ENCODE assay signal across 8 cellular contexts in genomic region chr13:36819811-36820140, GRCh38. TPM values are rescaled to one million over a fixed set of nuclear protein-coding genes. Genes with fewer than 3 reads are reported as not detected.
DNase-seq lines count a peak whose midpoint lies in the region; ATAC-seq and TF ChIP-seq lines count a peak whose summit lies in the region.

No MANE protein-coding gene starts in this region.

- CTCF ChIA-PET in A673 (lab: Charles Lee): interaction anchor here (1.1 kb wide), 1 partner anchor 247 kb away, joined by 4 read pairs; no protein-coding TSS in a partner anchor
- CTCF ChIA-PET in PC-3 (lab: Charles Lee): no interaction called here

- peaks cover 13% of the 10 kb centered on the region for H3K36me3 ChIP-seq in A673 (ENCODE audit: insufficient read depth, low read length, poor library complexity, severe bottlenecking)
- no peaks in the 10 kb centered on the region for H3K36me3 ChIP-seq in PC-3 (ENCODE audit: low read depth, low read length)

- intact Hi-C loops in A673 (cut with micrococcal nuclease; ENCODE audit: unreplicated experiment): loop anchor here (2.0 to 10.0 kb wide), 3 partner anchors 145 to 339 kb away; partner anchors contain the start of gene SERTM1
- intact Hi-C loops in PC-3 (cut with micrococcal nuclease): loop anchor here (10.0 kb wide), 1 partner anchor 385 kb away; the partner anchor contains the start of gene CCNA1
- intact Hi-C loops in lower leg skin (cut with DNase I; ENCODE audit: low total_unique reads): no loop called here

- no peaks in the 10 kb centered on the region for H4K20me1 ChIP-seq in PC-3 (ENCODE audit: low read length)

- POLR2A ChIA-PET in A673 (lab: Charles Lee; ENCODE audit: low non-redundant PET): interaction anchor here (0.6 kb wide), 1 partner anchor 1479 kb away, joined by 4 read pairs; no protein-coding TSS in a partner anchor
- POLR2A ChIA-PET in PC-3 (lab: Charles Lee; ENCODE audit: unreplicated experiment): no interaction called here

- H3K4me3 Mint-ChIP-seq in brain: peak overlapping the region; percentile 89 to 94 (median 92)

- H3K27ac Mint-ChIP-seq in brain: peak overlapping the region; percentile 30 to 92 (median 79)

- no peak for TF ChIP-seq POLR2A in lower leg skin (IDR thresholded peaks at IDR 0.05)

- H3K4me2 ChIP-seq in PC-3 (ENCODE audit: low read length): peak overlapping the region; percentile 92

- peak overlapping the region; percentile 89 for H3K27ac ChIP-seq in A673 (ENCODE audit: low read depth, low read length, poor library complexity, severe bottlenecking)
- H3K27ac ChIP-seq in PC-3 (ENCODE audit: low read length): no peak overlapping the region

- peak overlapping the region; percentile 77 for H3K9ac ChIP-seq in PC-3 (ENCODE audit: low read length)

- H3K36me3 Mint-ChIP-seq in brain: peaks cover under 1% of the 10 kb centered on the region

- ATAC-seq in GM18498 (IDR thresholded peaks at IDR 0.05; ENCODE audit: unreplicated experiment): peak; percentile 14
- ATAC-seq in HG03039 (IDR thresholded peaks at IDR 0.05; ENCODE audit: unreplicated experiment): peak; percentile 8
- peak; percentile 32 for ATAC-seq in PC-3

- no peak for TF ChIP-seq CTCF in A673 (conservative IDR thresholded peaks at IDR 0.05; ENCODE audit: low read depth, low read length)
- TF ChIP-seq CTCF in PC-3 (conservative IDR thresholded peaks at IDR 0.05; ENCODE audit: low read depth, low read length): no peak
- no peak for TF ChIP-seq CTCF in brain (conservative IDR thresholded peaks at IDR 0.05)
- TF ChIP-seq CTCF in lower leg skin (IDR thresholded peaks at IDR 0.05): no peak

- H3K9me3 ChIP-seq in A673 (ENCODE audit: low read depth, low read length, poor library complexity, severe bottlenecking): no peaks in the 10 kb centered on the region
- H3K9me3 ChIP-seq in PC-3 (ENCODE audit: low read length): no peaks in the 10 kb centered on the region

- H3K4me1 Mint-ChIP-seq in brain: peaks cover 64% of the 10 kb centered on the region

- peaks cover 33% of the 10 kb centered on the region for H3K4me1 ChIP-seq in A673 (ENCODE audit: insufficient read depth, low read length, poor library complexity, severe bottlenecking)
- H3K4me1 ChIP-seq in PC-3 (ENCODE audit: insufficient read depth, low read length): peaks cover 21% of the 10 kb centered on the region

- DNase-seq in A673 (ENCODE audit: low spot score): peak; percentile 61
- DNase-seq in PC-3: peak; percentile 21
- no peak for DNase-seq in lower leg skin (ENCODE audit: low spot score in 2 of 2)
- DNase-seq in stimulated activated CD8-positive, alpha-beta memory T cell treated with anti-CD3 and anti-CD28 coated beads, Interleukin-15, amount 100 ng/mL, for 48 hours (ENCODE audit: low read depth in 2 of 2): peak; percentile 7 to 19
- no peak for DNase-seq in amniotic stem cell (lab: John Stamatoyannopoulos, UW)

- H3K79me2 ChIP-seq in PC-3 (ENCODE audit: low read length): peaks cover 45% of the 10 kb centered on the region

- peaks cover 11% of the 10 kb centered on the region for H3K27me3 Mint-ChIP-seq in brain

- no peaks in the 10 kb centered on the region for H3K9me3 Mint-ChIP-seq in brain

- H2AFZ ChIP-seq in PC-3 (ENCODE audit: low read length): peak overlapping the region; percentile 99

- no peaks in the 10 kb centered on the region for H3F3A ChIP-seq in PC-3 (ENCODE audit: low read length, unreplicated experiment)

- H3K9me2 ChIP-seq in PC-3 (replicated peaks; ENCODE audit: low read length): no peaks in the 10 kb centered on the region

- WGBS in lower leg skin, 2 donors: 1% methylated on average over 14 of the region's 14 CpGs

- H3K27me3 ChIP-seq in A673 (replicated peaks; ENCODE audit: insufficient read depth, low read depth, low read length, poor library complexity): no peaks in the 10 kb centered on the region
- H3K27me3 ChIP-seq in PC-3 (ENCODE audit: low read length): no peaks in the 10 kb centered on the region

- H3K4me3 ChIP-seq in A673 (ENCODE audit: low read depth, low read length, poor library complexity, severe bottlenecking) (peak overlapping the region; percentile 79), PC-3 (ENCODE audit: low read length) (peak overlapping the region; percentile 81), lower leg skin (ENCODE audit: low read depth, poor library complexity, severe bottlenecking) (peak overlapping the region; percentile 69)

- BruUV-seq in A673 (replicated peaks; lab: Mats Ljungman, UMichigan): no TSS peak
- BruUV-seq in PC-3 (replicated peaks; lab: Mats Ljungman, UMichigan): no TSS peak

RNA-seq across cellular contexts. Expression of gene RFXAP, which starts 0.8 kb away (rescaled TPM):
- total RNA-seq in A673 (2021) (25.9 and 29.2 TPM in 2 replicates), PC-3 (2014; rRNA removed) (1.2 and 2.8 TPM in 2 replicates), lower leg skin (1 to 10 TPM; 1.0 to 3.7 (median 2.2) TPM)
- polyA plus RNA-seq in brain (ENCODE audit: insufficient read depth, low read depth, low replicate concordance): 2.6 TPM

Comparison
In these comparisons a context has a peak if more than half of its experiments do, and no peak if none do; other contexts are left out.
1. DNase-seq: peak in A673 (single experiment), PC-3 (single experiment) and stimulated activated CD8-positive, alpha-beta memory T cell treated with anti-CD3 and anti-CD28 coated beads, Interleukin-15, amount 100 ng/mL, for 48 hours (2 of 2); none in lower leg skin (0 of 2) and amniotic stem cell (single experiment).
2. Peak in every context shown above with its lines, with median percentiles within 50 percentile points of each other: H3K4me3 ChIP-seq and ATAC-seq.